16 cellular contexts compared by ENCODE assay signal in the genomic region with DNA sequence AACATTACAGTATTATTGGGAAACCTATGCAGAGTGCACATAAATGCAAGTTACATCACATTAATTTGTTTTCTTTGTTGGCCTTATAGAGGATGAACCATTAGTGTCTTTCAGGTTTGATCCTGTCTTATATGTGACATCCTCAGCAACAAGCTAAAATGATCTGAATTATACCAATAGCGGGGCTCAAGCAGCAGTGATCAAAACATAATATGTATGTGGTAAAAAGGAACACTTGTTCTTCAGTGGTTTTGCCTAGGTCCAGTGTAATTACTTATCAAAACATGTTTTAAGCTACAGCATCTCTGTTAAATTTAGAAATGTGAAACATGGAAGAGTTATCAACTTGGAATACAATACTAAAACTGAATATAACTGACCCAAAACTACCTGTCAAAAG. TPM values are rescaled to one million over a fixed set of nuclear protein-coding genes. Genes with fewer than 3 reads are reported as not detected.
DNase-seq lines count a peak whose midpoint lies in the region; ATAC-seq and TF ChIP-seq lines count a peak whose summit lies in the region.
"Had no signal": no experiment of that assay in that cellular context is flagged by ENCODE, and none has a peak within 500 bp of the region (broad histone marks: within the 10 kb centered on the region; RNA-seq: fewer than 3 reads in every experiment).

No MANE protein-coding gene starts in this region.

- no peak for TF ChIP-seq CTCF in CD4-positive, alpha-beta T cell (IDR thresholded peaks at IDR 0.05)
- TF ChIP-seq CTCF in mesothelial cell of epicardium (IDR thresholded peaks at IDR 0.05; ENCODE audit: unreplicated experiment) = no peak

- H3K9me3 ChIP-seq in CD4-positive, alpha-beta T cell (ENCODE audit: control insufficient read depth, low read length) = no peaks in the 10 kb centered on the region
- H3K9me3 ChIP-seq: BLaER1 treated with 17β-estradiol and CSF1 and Interleukin-3, amounts not matched to agents 10 nM and 100 nM had no signal

- no peak overlapping the region for H3K4me3 Mint-ChIP-seq in activated CD4-positive, alpha-beta T cell treated with anti-CD3 and anti-CD28 coated beads, Interleukin-2, amount 10 ng/mL, durations not matched to agents 24 days and 14 days
- no peak overlapping the region for H3K4me3 Mint-ChIP-seq in CD4-positive, alpha-beta T cell
- no peak overlapping the region for H3K4me3 Mint-ChIP-seq in T-cell
- no peak overlapping the region for H3K4me3 Mint-ChIP-seq in memory B cell
- H3K4me3 Mint-ChIP-seq in mesothelial cell of epicardium = no peak overlapping the region

- CTCF ChIA-PET in CD4-positive, alpha-beta T cell (lab: Charles Lee) = no interaction called here
- CTCF ChIA-PET in T-cell (lab: Charles Lee) = no interaction called here

- intact Hi-C loops in activated CD4-positive, alpha-beta T cell treated with anti-CD3 and anti-CD28 coated beads, Interleukin-2, amount 10 ng/mL, durations not matched to agents 24 days and 14 days (cut with micrococcal nuclease) = loop anchor here (10.0 kb wide), 2 partner anchors 954 to 1324 kb away; no protein-coding TSS in a partner anchor
- intact Hi-C loops in CD4-positive, alpha-beta T cell (cut with DNase I, micrococcal nuclease) = loop anchor here in 1 of 2 experiments (10.0 kb wide), 1 partner anchor 204 kb away; no protein-coding TSS in a partner anchor

- POLR2A ChIA-PET in CD4-positive, alpha-beta T cell (lab: Charles Lee) = interaction anchor here (0.8 to 1.0 kb wide), 2 partner anchors 21 to 26 kb away, joined by 3 read pairs; partner anchors contain the start of gene PGK1
- POLR2A ChIA-PET in T-cell (lab: Charles Lee) = interaction anchor here (0.5 to 1.3 kb wide), 2 partner anchors 9 to 1289 kb away, joined by 3 to 7 read pairs; partner anchors contain the start of gene TAF9B (in 1 of the 2)

- no peak overlapping the region for H3K27ac ChIP-seq in CD4-positive, alpha-beta T cell (ENCODE audit: low read depth, low read length)
- H3K27ac ChIP-seq: BLaER1 treated with 17β-estradiol and CSF1 and Interleukin-3, amounts not matched to agents 10 nM and 100 nM; HL-60; PC-9 had no signal

- H3K27me3 ChIP-seq in CD4-positive, alpha-beta T cell (ENCODE audit: control insufficient read depth, insufficient read depth, low read length) = no peaks in the 10 kb centered on the region

- no peak for ATAC-seq in CD4-positive, alpha-beta T cell (ENCODE audit: poor library complexity)
- ATAC-seq in T-cell (replicated peaks in 1 of 4) = no peak
- ATAC-seq in memory B cell (ENCODE audit: low read depth) = no peak

- no peaks in the 10 kb centered on the region for H3K9me3 Mint-ChIP-seq in activated CD4-positive, alpha-beta T cell treated with anti-CD3 and anti-CD28 coated beads, Interleukin-2, amount 10 ng/mL, durations not matched to agents 24 days and 14 days
- no peaks in the 10 kb centered on the region for H3K9me3 Mint-ChIP-seq in CD4-positive, alpha-beta T cell
- no peaks in the 10 kb centered on the region for H3K9me3 Mint-ChIP-seq in T-cell
- no peaks in the 10 kb centered on the region for H3K9me3 Mint-ChIP-seq in memory B cell
- peaks cover 11% of the 10 kb centered on the region for H3K9me3 Mint-ChIP-seq in mesothelial cell of epicardium

- H3K4me1 Mint-ChIP-seq in activated CD4-positive, alpha-beta T cell treated with anti-CD3 and anti-CD28 coated beads, Interleukin-2, amount 10 ng/mL, durations not matched to agents 24 days and 14 days = peaks cover 9% of the 10 kb centered on the region
- H3K4me1 Mint-ChIP-seq in CD4-positive, alpha-beta T cell (ENCODE audit: low read depth) = peaks cover 8% of the 10 kb centered on the region
- H3K4me1 Mint-ChIP-seq in T-cell (peaks cover 5 to 13% (median 8%) of the 10 kb centered on the region in 3 donors), memory B cell (no peaks in the 10 kb centered on the region), mesothelial cell of epicardium (no peaks in the 10 kb centered on the region)

- H3K27ac Mint-ChIP-seq in activated CD4-positive, alpha-beta T cell treated with anti-CD3 and anti-CD28 coated beads, Interleukin-2, amount 10 ng/mL, durations not matched to agents 24 days and 14 days = peak overlapping the region; percentile 37
- H3K27ac Mint-ChIP-seq in CD4-positive, alpha-beta T cell = peak overlapping the region; percentile 4
- peak overlapping the region; percentile 29 to 57 for H3K27ac Mint-ChIP-seq in T-cell
- H3K27ac Mint-ChIP-seq in memory B cell = peak overlapping the region; percentile 55
- no peak overlapping the region for H3K27ac Mint-ChIP-seq in mesothelial cell of epicardium

- DNase-seq in activated CD4-positive, alpha-beta T cell treated with anti-CD3 and anti-CD28 coated beads, Interleukin-2, amount 10 ng/mL, durations not matched to agents 24 days and 14 days = no peak
- no peak for DNase-seq in activated CD4-positive, alpha-beta T cell treated with anti-CD3 and anti-CD28 coated beads, Interleukin-2, amount 50 U/mL, for 4 hours
- DNase-seq in CD4-positive, alpha-beta T cell = no peak
- DNase-seq in T-cell (no peak), memory B cell (ENCODE audit: low spot score in 2 of 2) (no peak), HuH-7 (ENCODE audit: low spot score) (no peak), SIG-M5 (lab: John Stamatoyannopoulos, UW) (no peak), mesothelial cell of epicardium (ENCODE audit: low spot score in 2 of 2, unreplicated experiment in 2 of 2) (no peak)
- DNase-seq: EL, KBM-7, NCI-H1092 treated with DMSO at 0.1 percent for 48 hours, NCI-H187, NCI-H69, PC-9 had no signal

- H3K27me3 Mint-ChIP-seq in activated CD4-positive, alpha-beta T cell treated with anti-CD3 and anti-CD28 coated beads, Interleukin-2, amount 10 ng/mL, durations not matched to agents 24 days and 14 days = no peaks in the 10 kb centered on the region
- H3K27me3 Mint-ChIP-seq in CD4-positive, alpha-beta T cell = no peaks in the 10 kb centered on the region
- H3K27me3 Mint-ChIP-seq in T-cell (peaks cover 0 to 5% of the 10 kb centered on the region in 2 donors), memory B cell (no peaks in the 10 kb centered on the region), mesothelial cell of epicardium (ENCODE audit: low read depth) (no peaks in the 10 kb centered on the region)

- peaks cover 53% of the 10 kb centered on the region for H3K36me3 Mint-ChIP-seq in activated CD4-positive, alpha-beta T cell treated with anti-CD3 and anti-CD28 coated beads, Interleukin-2, amount 10 ng/mL, durations not matched to agents 24 days and 14 days (ENCODE audit: low read depth)
- H3K36me3 Mint-ChIP-seq in CD4-positive, alpha-beta T cell (ENCODE audit: low read depth) = peaks cover 63% of the 10 kb centered on the region
- peaks cover 10% of the 10 kb centered on the region for H3K36me3 Mint-ChIP-seq in T-cell
- H3K36me3 Mint-ChIP-seq in memory B cell = peaks cover 10% of the 10 kb centered on the region
- H3K36me3 Mint-ChIP-seq in mesothelial cell of epicardium = peaks cover 5% of the 10 kb centered on the region

RNA-seq across cellular contexts. Expression of gene TAF9B, which starts 9.1 kb away (rescaled TPM):
- total RNA-seq in activated CD4-positive, alpha-beta T cell treated with anti-CD3 and anti-CD28 coated beads, Interleukin-2, amount 10 ng/mL, durations not matched to agents 24 days and 14 days = 14.6 and 16.1 TPM in 2 replicates
- total RNA-seq in CD4-positive, alpha-beta T cell = 10 to 100 TPM in 1 of 2 experiments, 1 to 10 TPM in 1; 9.6 to 10.3 TPM
- total RNA-seq in T-cell = 10 to 100 TPM in 4 of 5 donors, 1 to 10 TPM in 1; 8.3 to 18.4 (median 17.5) TPM
- total RNA-seq in mesothelial cell of epicardium = 14.6 to 15.9 TPM (median 15.7 TPM) in 3 replicates

RNA-seq across cellular contexts. Expression of gene PGK1, which starts 26.3 kb away (rescaled TPM):
- total RNA-seq in activated CD4-positive, alpha-beta T cell treated with anti-CD3 and anti-CD28 coated beads, Interleukin-2, amount 10 ng/mL, durations not matched to agents 24 days and 14 days = 1,039 and 1,063 TPM in 2 replicates
- 100 to 1,000 TPM; 267 to 281 TPM for total RNA-seq in CD4-positive, alpha-beta T cell
- total RNA-seq in T-cell = 100 to 1,000 TPM; 199 to 264 (median 203) TPM
- 243 to 269 TPM (median 259 TPM) in 3 replicates for total RNA-seq in mesothelial cell of epicardium
